Comparison of ENCODE assay signal across 1 cellular context in genomic region chr3:170699158-170700053, GRCh38.
TF ChIP-seq lines count a peak whose summit lies in the region.

No MANE protein-coding gene starts in this region.

TF ChIP-seq in K562, 482 proteins besides CTCF, POLR2A, EP300 and RAD21 (continued from another document and continues in another):
- TF ChIP-seq IRF1 (CRISPR knock-in tag; IDR thresholded peaks at IDR 0.05; ENCODE audit: borderline replicate concordance) = no peak
- no peak for TF ChIP-seq HLTF (IDR thresholded peaks at IDR 0.05)
- TF ChIP-seq RBM39 (optimal IDR thresholded peaks at IDR 0.05; ENCODE audit: low read depth, low read length) = no peak
- no peak for TF ChIP-seq MYNN (IDR thresholded peaks at IDR 0.05)
- no peak for TF ChIP-seq MYNN (CRISPR knock-in tag; IDR thresholded peaks at IDR 0.05)
- TF ChIP-seq SRSF3 (IDR thresholded peaks at IDR 0.05; ENCODE audit: insufficient read depth, low read length) = no peak
- no peak for TF ChIP-seq COPS2 (conservative IDR thresholded peaks at IDR 0.05)
- TF ChIP-seq HNRNPH1 (optimal IDR thresholded peaks at IDR 0.05; ENCODE audit: low read depth, low read length) = no peak
- no peak for TF ChIP-seq IFI16 (CRISPR knock-in tag; IDR thresholded peaks at IDR 0.05)
- TF ChIP-seq NELFE (IDR thresholded peaks at IDR 0.05; ENCODE audit: insufficient read depth, insufficient read length) = no peak
- 0 out of 2 replicates have a peak, but pooled peaks have one; percentile 26 for TF ChIP-seq CREB5 (CRISPR knock-in tag; IDR thresholded peaks at IDR 0.05)
- no peak for TF ChIP-seq ZNF253 (CRISPR knock-in tag; conservative IDR thresholded peaks at IDR 0.05)
- TF ChIP-seq FOXK1 (CRISPR knock-in tag; IDR thresholded peaks at IDR 0.05; ENCODE audit: borderline replicate concordance) = no peak
- TF ChIP-seq NR2C2 (CRISPR knock-in tag; IDR thresholded peaks at IDR 0.05) = no peak
- no peak; the same call in 1 of the 2 replicates for TF ChIP-seq NR2C2 (tag; IDR thresholded peaks at IDR 0.05)
- peak; percentile 48 for TF ChIP-seq TCF3 (CRISPR knock-in tag; IDR thresholded peaks at IDR 0.05)
- TF ChIP-seq ZNF609 (CRISPR knock-in tag; IDR thresholded peaks at IDR 0.05; ENCODE audit: borderline replicate concordance) = no peak
- no peak; the same call in 1 of the 2 replicates for TF ChIP-seq NKRF (IDR thresholded peaks at IDR 0.05; ENCODE audit: borderline replicate concordance)
- no peak for TF ChIP-seq PHTF2 (CRISPR knock-in tag; IDR thresholded peaks at IDR 0.05)
- no peak for TF ChIP-seq REST (CRISPR knock-in tag; IDR thresholded peaks at IDR 0.05; ENCODE audit: low read depth)
- TF ChIP-seq SMARCA5 (IDR thresholded peaks at IDR 0.05) = no peak
- no peak for TF ChIP-seq ARHGAP35 (IDR thresholded peaks at IDR 0.05; ENCODE audit: partially characterized antibody)
- peak; percentile 9; the same call in 1 of the 2 replicates for TF ChIP-seq ZNF174 (CRISPR knock-in tag; IDR thresholded peaks at IDR 0.05)
- TF ChIP-seq NCOA6 (IDR thresholded peaks at IDR 0.05) = no peak
- TF ChIP-seq ZNF75A (CRISPR knock-in tag; IDR thresholded peaks at IDR 0.05) = no peak
- TF ChIP-seq RFX5 (IDR thresholded peaks at IDR 0.05; ENCODE audit: low read depth, low read length) = no peak
- TF ChIP-seq PHB (CRISPR knock-in tag; IDR thresholded peaks at IDR 0.05) = peak; percentile 78; the same call in 1 of the 2 replicates
- TF ChIP-seq DMBX1 (CRISPR knock-in tag; IDR thresholded peaks at IDR 0.05; ENCODE audit: borderline replicate concordance) = peak; percentile 92
- TF ChIP-seq DNMT1 (IDR thresholded peaks at IDR 0.05) = no peak
- no peak for TF ChIP-seq ZNF232 (CRISPR knock-in tag; IDR thresholded peaks at IDR 0.05)
- no peak for TF ChIP-seq ZC3H4 (CRISPR knock-in tag; IDR thresholded peaks at IDR 0.05; ENCODE audit: borderline replicate concordance)
- TF ChIP-seq SFPQ (IDR thresholded peaks at IDR 0.05; ENCODE audit: low read depth, low read length) = no peak
- no peak for TF ChIP-seq ELF1 (tag; IDR thresholded peaks at IDR 0.05)
- TF ChIP-seq ETS2 (tag; IDR thresholded peaks at IDR 0.05; ENCODE audit: borderline replicate concordance, poor library complexity, severe bottlenecking) = no peak
- TF ChIP-seq GABPA (tag; conservative IDR thresholded peaks at IDR 0.05; ENCODE audit: low read depth) = no peak
- TF ChIP-seq PATZ1 (CRISPR knock-in tag; IDR thresholded peaks at IDR 0.05; ENCODE audit: borderline replicate concordance) = peak; percentile 84; the same call in 1 of the 2 replicates
- TF ChIP-seq CHD2 (IDR thresholded peaks at IDR 0.05; ENCODE audit: low read depth, low read length) = peak; percentile 52; the same call in 1 of the 2 replicates
- TF ChIP-seq ZNF436 (CRISPR knock-in tag; IDR thresholded peaks at IDR 0.05) = peak; percentile 82
- no peak for TF ChIP-seq HMGN3 (IDR thresholded peaks at IDR 0.05; ENCODE audit: borderline replicate concordance, extremely low read depth, insufficient read length, low read depth, low read length)
- no peak for TF ChIP-seq TAF1 (IDR thresholded peaks at IDR 0.05; ENCODE audit: control insufficient read depth, extremely low read depth, insufficient read depth, low read length, severe bottlenecking)
- no peak for TF ChIP-seq NFIC (IDR thresholded peaks at IDR 0.05)
- TF ChIP-seq BRD4 (IDR thresholded peaks at IDR 0.05) = no peak
- no peak for TF ChIP-seq SREBF2 (CRISPR knock-in tag; IDR thresholded peaks at IDR 0.05)
- TF ChIP-seq PML (IDR thresholded peaks at IDR 0.05; ENCODE audit: low read length) = peak; percentile 93
- 0 out of 4 replicates have a peak, but pooled peaks of 1 of the 2 experiments have one; percentile 19 for TF ChIP-seq FOXA3 (CRISPR knock-in tag; conservative IDR thresholded peaks at IDR 0.05 in 1 of 2, IDR thresholded peaks at IDR 0.05 in 1 of 2)
- TF ChIP-seq FOXJ2 (tag; IDR thresholded peaks at IDR 0.05) = peak; percentile 75
- no peak; the same call in 1 of the 2 replicates for TF ChIP-seq EHMT2 (IDR thresholded peaks at IDR 0.05)
